Comparison of ENCODE assay signal across 9 cellular contexts in genomic region chr20:53917145-53918009, GRCh38.
DNase-seq lines count a peak whose midpoint lies in the region; ATAC-seq and TF ChIP-seq lines count a peak whose summit lies in the region.
"Had no signal": no experiment of that assay in that cellular context is flagged by ENCODE, and none has a peak within 500 bp of the region (broad histone marks: within the 10 kb centered on the region; RNA-seq: fewer than 3 reads in every experiment).

No MANE protein-coding gene starts in this region.

- no peaks in the 10 kb centered on the region for H3K9me3 ChIP-seq in T-helper 17 cell (ENCODE audit: control insufficient read depth, low read length, poor library complexity, severe bottlenecking)

- TF ChIP-seq CTCF in foreskin fibroblast (IDR thresholded peaks at IDR 0.05; ENCODE audit: low read depth, low read length) = no peak

- H3K4me3 Mint-ChIP-seq in T-helper 17 cell = no peak overlapping the region
- H3K4me3 Mint-ChIP-seq: activated naive CD8-positive, alpha-beta T cell treated with anti-CD3 and anti-CD28 coated beads, Interleukin-2, amount 10 ng/mL, durations not matched to agents 7 days and 5 days had no signal

- ATAC-seq in GM18909 (IDR thresholded peaks at IDR 0.05; ENCODE audit: poor library complexity, unreplicated experiment) = peak; percentile 80
- peak; percentile 68 for ATAC-seq in HG02943 (IDR thresholded peaks at IDR 0.05; ENCODE audit: low read depth, unreplicated experiment)
- ATAC-seq in T-helper 17 cell = no peak

- H3K4me1 Mint-ChIP-seq in T-helper 17 cell = peaks cover 20% of the 10 kb centered on the region

- DNase-seq in T-helper 17 cell (no peak), foreskin fibroblast (peak; percentile 69 to 77), posterior vena cava (ENCODE audit: low spot score) (peak; percentile 89), HT-29 (ENCODE audit: low spot score) (no peak), NCI-H2196 (lab: John Stamatoyannopoulos, UW; ENCODE audit: unreplicated experiment) (no peak), SW480 (ENCODE audit: low spot score) (no peak)
- DNase-seq: activated naive CD8-positive, alpha-beta T cell treated with anti-CD3 and anti-CD28 coated beads, Interleukin-2, amount 10 ng/mL, durations not matched to agents 7 days and 5 days had no signal

- peaks cover 2% of the 10 kb centered on the region for H3K36me3 Mint-ChIP-seq in T-helper 17 cell (ENCODE audit: low read depth)
- H3K36me3 Mint-ChIP-seq: activated naive CD8-positive, alpha-beta T cell treated with anti-CD3 and anti-CD28 coated beads, Interleukin-2, amount 10 ng/mL, durations not matched to agents 7 days and 5 days had no signal

- no peaks in the 10 kb centered on the region for H3K27me3 Mint-ChIP-seq in T-helper 17 cell

- peak overlapping the region; percentile 41 for H3K27ac Mint-ChIP-seq in T-helper 17 cell
- H3K27ac Mint-ChIP-seq: activated naive CD8-positive, alpha-beta T cell treated with anti-CD3 and anti-CD28 coated beads, Interleukin-2, amount 10 ng/mL, durations not matched to agents 7 days and 5 days had no signal

- intact Hi-C loops in posterior vena cava (cut with DNase I) = loop anchor here (5.0 to 10.0 kb wide), 2 partner anchors 223 to 340 kb away; no protein-coding TSS in a partner anchor

- H3K4me3 ChIP-seq in foreskin fibroblast (ENCODE audit: low read depth in 1 of 2, low read length in 2 of 2) = no peak overlapping the region

Comparison
In these comparisons a context has a peak if more than half of its experiments do, and no peak if none do; other contexts are left out.
1. DNase-seq: peak in foreskin fibroblast (2 of 2) and posterior vena cava (single experiment); none in T-helper 17 cell (0 of 3), HT-29 (single experiment), NCI-H2196 (single experiment) and SW480 (single experiment).